Comparison of ENCODE assay signal across 1 cellular context in genomic region chr19:10830941-10831779, GRCh38.
A peak's percentile ranks its signal among the peaks of the same experiment; 100 is the strongest.
TF ChIP-seq lines count a peak whose summit lies in the region.

No MANE protein-coding gene starts in this region.

TF ChIP-seq in K562, 482 proteins besides CTCF, POLR2A, EP300 and RAD21:
- TF ChIP-seq TAF9B (IDR thresholded peaks at IDR 0.05; ENCODE audit: partially characterized antibody): no peak
- no peak for TF ChIP-seq CREB3L1 (IDR thresholded peaks at IDR 0.05; ENCODE audit: borderline replicate concordance, low read depth)
- peak; percentile 75 for TF ChIP-seq POLR2G (IDR thresholded peaks at IDR 0.05; ENCODE audit: low read depth, low read length)
- peak; percentile 51; the same call in 1 of the 2 replicates for TF ChIP-seq ZNF740 (CRISPR knock-in tag; IDR thresholded peaks at IDR 0.05)
- TF ChIP-seq ZNF740 (tag; IDR thresholded peaks at IDR 0.05): no peak
- TF ChIP-seq CCNT2 (IDR thresholded peaks at IDR 0.05; ENCODE audit: borderline replicate concordance, extremely low read depth, insufficient read length, low read depth, low read length): peak; percentile 28
- no peak for TF ChIP-seq ILF3 (IDR thresholded peaks at IDR 0.05; ENCODE audit: borderline replicate concordance)
- no peak for TF ChIP-seq ZBED1 (IDR thresholded peaks at IDR 0.05)
- TF ChIP-seq, protein P1, sequence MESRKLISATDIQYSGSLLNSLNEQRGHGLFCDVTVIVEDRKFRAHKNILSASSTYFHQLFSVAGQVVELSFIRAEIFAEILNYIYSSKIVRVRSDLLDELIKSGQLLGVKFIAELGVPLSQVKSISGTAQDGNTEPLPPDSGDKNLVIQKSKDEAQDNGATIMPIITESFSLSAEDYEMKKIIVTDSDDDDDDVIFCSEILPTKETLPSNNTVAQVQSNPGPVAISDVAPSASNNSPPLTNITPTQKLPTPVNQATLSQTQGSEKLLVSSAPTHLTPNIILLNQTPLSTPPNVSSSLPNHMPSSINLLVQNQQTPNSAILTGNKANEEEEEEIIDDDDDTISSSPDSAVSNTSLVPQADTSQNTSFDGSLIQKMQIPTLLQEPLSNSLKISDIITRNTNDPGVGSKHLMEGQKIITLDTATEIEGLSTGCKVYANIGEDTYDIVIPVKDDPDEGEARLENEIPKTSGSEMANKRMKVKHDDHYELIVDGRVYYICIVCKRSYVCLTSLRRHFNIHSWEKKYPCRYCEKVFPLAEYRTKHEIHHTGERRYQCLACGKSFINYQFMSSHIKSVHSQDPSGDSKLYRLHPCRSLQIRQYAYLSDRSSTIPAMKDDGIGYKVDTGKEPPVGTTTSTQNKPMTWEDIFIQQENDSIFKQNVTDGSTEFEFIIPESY (CRISPR knock-in tag; IDR thresholded peaks at IDR 0.05): 0 out of 2 replicates have a peak, but pooled peaks have one; percentile 40
- TF ChIP-seq HLTF (IDR thresholded peaks at IDR 0.05): no peak
- TF ChIP-seq RBM22 (IDR thresholded peaks at IDR 0.05; ENCODE audit: low read depth, low read length, poor library complexity, severe bottlenecking): peak; percentile 51
- TF ChIP-seq UBTF (IDR thresholded peaks at IDR 0.05; ENCODE audit: borderline replicate concordance in 1 of 2, low read depth in 2 of 2, low read length in 2 of 2): no peak
- TF ChIP-seq, protein P2, sequence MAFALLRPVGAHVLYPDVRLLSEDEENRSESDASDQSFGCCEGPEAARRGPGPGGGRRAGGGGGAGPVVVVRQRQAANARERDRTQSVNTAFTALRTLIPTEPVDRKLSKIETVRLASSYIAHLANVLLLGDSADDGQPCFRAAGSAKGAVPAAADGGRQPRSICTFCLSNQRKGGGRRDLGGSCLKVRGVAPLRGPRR (CRISPR knock-in tag; IDR thresholded peaks at IDR 0.05): no peak
- TF ChIP-seq RBFOX2 (IDR thresholded peaks at IDR 0.05; ENCODE audit: low read depth, low read length): peak; percentile 58
- TF ChIP-seq NFIC (IDR thresholded peaks at IDR 0.05): peak; percentile 39
